Comparison of ENCODE assay signal across 1 cellular context in the genomic region with DNA sequence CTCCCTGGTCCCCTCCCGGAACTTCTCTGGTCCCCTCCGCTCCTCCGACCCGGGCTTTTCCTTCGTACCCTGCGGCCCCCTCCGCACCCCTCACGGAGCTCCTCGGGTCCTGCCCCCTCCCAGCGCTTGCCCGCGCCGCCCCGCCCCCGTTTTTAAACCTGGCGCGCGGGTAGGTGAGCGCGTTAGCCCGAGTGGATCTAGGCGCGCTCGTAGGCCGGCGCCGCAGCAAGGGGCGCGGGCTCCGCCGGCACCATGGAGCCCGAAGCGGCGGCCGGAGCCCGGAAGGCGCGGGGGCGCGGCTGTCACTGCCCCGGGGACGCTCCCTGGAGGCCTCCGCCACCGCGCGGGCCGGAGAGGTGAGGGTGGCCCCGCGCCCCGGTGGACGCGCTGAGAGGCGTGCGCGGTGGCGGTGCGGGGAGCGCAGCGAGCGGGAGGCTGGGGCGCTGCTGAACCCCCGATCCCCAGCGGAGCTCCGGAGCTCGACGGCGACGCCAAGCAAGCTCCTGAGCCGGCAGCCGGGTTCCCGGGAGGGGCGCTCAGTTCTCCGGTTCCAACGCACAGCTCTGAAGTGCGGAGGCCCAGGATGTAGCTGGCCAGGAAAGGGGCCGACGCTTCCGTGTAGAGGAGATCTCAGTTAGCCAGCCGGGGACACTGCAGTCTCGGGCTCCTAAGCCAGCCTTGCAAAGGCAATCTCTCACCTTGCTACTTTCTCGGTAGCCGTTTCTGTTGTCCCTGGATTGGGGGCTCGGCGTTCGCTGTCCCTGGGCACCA.
TF ChIP-seq lines count a peak whose summit lies in the region.

A gene with protein sequence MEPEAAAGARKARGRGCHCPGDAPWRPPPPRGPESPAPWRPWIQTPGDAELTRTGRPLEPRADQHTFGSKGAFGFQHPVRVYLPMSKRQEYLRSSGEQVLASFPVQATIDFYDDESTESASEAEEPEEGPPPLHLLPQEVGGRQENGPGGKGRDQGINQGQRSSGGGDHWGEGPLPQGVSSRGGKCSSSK (plus strand): TSS at position 182 of the 771 bp plus-strand sequence. CDS start 71 bp downstream, at position 253.

TF ChIP-seq in H1, 55 proteins besides CTCF, POLR2A, EP300 and RAD21:
- TF ChIP-seq RFX5 (IDR thresholded peaks at IDR 0.05; ENCODE audit: borderline replicate concordance, low read depth, low read length) (no peak), YY1 (IDR thresholded peaks at IDR 0.05; ENCODE audit: low read depth, low read length) (no peak), TAF7 (optimal IDR thresholded peaks at IDR 0.05; ENCODE audit: borderline replicate concordance, low read depth, low read length) (no peak), CREB1 (IDR thresholded peaks at IDR 0.05) (no peak), PHF8 (conservative IDR thresholded peaks at IDR 0.05; ENCODE audit: low read depth, low read length) (no peak), HDAC6 (IDR thresholded peaks at IDR 0.05; ENCODE audit: low read depth, low read length) (no peak), KDM4A (IDR thresholded peaks at IDR 0.05; ENCODE audit: low read depth, low read length, severe bottlenecking) (peak; percentile 64), KDM1A (IDR thresholded peaks at IDR 0.05; ENCODE audit: borderline replicate concordance, low read length) (no peak), JUND (IDR thresholded peaks at IDR 0.05; ENCODE audit: low read length) (no peak), GABPA (IDR thresholded peaks at IDR 0.05; ENCODE audit: borderline replicate concordance, insufficient read depth, low read length) (0 out of 2 replicates have a peak, but pooled peaks have one; percentile 12), EZH2 (IDR thresholded peaks at IDR 0.05; ENCODE audit: low read depth, low read length, severe bottlenecking) (no peak), ASH2L (IDR thresholded peaks at IDR 0.05; ENCODE audit: low read length) (no peak), MAFK (IDR thresholded peaks at IDR 0.05; ENCODE audit: low read depth, low read length) (no peak), SIX5 (IDR thresholded peaks at IDR 0.05; ENCODE audit: low read depth, low read length) (no peak), CBX5 (IDR thresholded peaks at IDR 0.05; ENCODE audit: low read depth, low read length) (no peak), EGR1 (IDR thresholded peaks at IDR 0.05; ENCODE audit: borderline replicate concordance, low read depth, low read length) (no peak), BRCA1 (IDR thresholded peaks at IDR 0.05; ENCODE audit: low read depth, low read length) (no peak), GTF2F1 (IDR thresholded peaks at IDR 0.05; ENCODE audit: borderline replicate concordance, low read depth, low read length) (no peak), BCL11A (IDR thresholded peaks at IDR 0.05; ENCODE audit: low read depth in 2 of 2, low read length in 2 of 2) (no peak), SIN3A (conservative IDR thresholded peaks at IDR 0.05 in 1 of 2, IDR thresholded peaks at IDR 0.05 in 1 of 2; ENCODE audit: low read depth in 1 of 2, low read length in 2 of 2) (0 out of 4 replicates have a peak, but pooled peaks of 1 of the 2 experiments have one; percentile 17), RXRA (IDR thresholded peaks at IDR 0.05; ENCODE audit: insufficient read depth, low read depth, low read length) (no peak)
- TF ChIP-seq, protein P1, sequence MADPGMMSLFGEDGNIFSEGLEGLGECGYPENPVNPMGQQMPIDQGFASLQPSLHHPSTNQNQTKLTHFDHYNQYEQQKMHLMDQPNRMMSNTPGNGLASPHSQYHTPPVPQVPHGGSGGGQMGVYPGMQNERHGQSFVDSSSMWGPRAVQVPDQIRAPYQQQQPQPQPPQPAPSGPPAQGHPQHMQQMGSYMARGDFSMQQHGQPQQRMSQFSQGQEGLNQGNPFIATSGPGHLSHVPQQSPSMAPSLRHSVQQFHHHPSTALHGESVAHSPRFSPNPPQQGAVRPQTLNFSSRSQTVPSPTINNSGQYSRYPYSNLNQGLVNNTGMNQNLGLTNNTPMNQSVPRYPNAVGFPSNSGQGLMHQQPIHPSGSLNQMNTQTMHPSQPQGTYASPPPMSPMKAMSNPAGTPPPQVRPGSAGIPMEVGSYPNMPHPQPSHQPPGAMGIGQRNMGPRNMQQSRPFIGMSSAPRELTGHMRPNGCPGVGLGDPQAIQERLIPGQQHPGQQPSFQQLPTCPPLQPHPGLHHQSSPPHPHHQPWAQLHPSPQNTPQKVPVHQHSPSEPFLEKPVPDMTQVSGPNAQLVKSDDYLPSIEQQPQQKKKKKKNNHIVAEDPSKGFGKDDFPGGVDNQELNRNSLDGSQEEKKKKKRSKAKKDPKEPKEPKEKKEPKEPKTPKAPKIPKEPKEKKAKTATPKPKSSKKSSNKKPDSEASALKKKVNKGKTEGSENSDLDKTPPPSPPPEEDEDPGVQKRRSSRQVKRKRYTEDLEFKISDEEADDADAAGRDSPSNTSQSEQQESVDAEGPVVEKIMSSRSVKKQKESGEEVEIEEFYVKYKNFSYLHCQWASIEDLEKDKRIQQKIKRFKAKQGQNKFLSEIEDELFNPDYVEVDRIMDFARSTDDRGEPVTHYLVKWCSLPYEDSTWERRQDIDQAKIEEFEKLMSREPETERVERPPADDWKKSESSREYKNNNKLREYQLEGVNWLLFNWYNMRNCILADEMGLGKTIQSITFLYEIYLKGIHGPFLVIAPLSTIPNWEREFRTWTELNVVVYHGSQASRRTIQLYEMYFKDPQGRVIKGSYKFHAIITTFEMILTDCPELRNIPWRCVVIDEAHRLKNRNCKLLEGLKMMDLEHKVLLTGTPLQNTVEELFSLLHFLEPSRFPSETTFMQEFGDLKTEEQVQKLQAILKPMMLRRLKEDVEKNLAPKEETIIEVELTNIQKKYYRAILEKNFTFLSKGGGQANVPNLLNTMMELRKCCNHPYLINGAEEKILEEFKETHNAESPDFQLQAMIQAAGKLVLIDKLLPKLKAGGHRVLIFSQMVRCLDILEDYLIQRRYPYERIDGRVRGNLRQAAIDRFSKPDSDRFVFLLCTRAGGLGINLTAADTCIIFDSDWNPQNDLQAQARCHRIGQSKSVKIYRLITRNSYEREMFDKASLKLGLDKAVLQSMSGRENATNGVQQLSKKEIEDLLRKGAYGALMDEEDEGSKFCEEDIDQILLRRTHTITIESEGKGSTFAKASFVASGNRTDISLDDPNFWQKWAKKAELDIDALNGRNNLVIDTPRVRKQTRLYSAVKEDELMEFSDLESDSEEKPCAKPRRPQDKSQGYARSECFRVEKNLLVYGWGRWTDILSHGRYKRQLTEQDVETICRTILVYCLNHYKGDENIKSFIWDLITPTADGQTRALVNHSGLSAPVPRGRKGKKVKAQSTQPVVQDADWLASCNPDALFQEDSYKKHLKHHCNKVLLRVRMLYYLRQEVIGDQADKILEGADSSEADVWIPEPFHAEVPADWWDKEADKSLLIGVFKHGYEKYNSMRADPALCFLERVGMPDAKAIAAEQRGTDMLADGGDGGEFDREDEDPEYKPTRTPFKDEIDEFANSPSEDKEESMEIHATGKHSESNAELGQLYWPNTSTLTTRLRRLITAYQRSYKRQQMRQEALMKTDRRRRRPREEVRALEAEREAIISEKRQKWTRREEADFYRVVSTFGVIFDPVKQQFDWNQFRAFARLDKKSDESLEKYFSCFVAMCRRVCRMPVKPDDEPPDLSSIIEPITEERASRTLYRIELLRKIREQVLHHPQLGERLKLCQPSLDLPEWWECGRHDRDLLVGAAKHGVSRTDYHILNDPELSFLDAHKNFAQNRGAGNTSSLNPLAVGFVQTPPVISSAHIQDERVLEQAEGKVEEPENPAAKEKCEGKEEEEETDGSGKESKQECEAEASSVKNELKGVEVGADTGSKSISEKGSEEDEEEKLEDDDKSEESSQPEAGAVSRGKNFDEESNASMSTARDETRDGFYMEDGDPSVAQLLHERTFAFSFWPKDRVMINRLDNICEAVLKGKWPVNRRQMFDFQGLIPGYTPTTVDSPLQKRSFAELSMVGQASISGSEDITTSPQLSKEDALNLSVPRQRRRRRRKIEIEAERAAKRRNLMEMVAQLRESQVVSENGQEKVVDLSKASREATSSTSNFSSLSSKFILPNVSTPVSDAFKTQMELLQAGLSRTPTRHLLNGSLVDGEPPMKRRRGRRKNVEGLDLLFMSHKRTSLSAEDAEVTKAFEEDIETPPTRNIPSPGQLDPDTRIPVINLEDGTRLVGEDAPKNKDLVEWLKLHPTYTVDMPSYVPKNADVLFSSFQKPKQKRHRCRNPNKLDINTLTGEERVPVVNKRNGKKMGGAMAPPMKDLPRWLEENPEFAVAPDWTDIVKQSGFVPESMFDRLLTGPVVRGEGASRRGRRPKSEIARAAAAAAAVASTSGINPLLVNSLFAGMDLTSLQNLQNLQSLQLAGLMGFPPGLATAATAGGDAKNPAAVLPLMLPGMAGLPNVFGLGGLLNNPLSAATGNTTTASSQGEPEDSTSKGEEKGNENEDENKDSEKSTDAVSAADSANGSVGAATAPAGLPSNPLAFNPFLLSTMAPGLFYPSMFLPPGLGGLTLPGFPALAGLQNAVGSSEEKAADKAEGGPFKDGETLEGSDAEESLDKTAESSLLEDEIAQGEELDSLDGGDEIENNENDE (IDR thresholded peaks at IDR 0.05; ENCODE audit: insufficient replicate concordance, low read length): no peak
- TF ChIP-seq, protein P2, sequence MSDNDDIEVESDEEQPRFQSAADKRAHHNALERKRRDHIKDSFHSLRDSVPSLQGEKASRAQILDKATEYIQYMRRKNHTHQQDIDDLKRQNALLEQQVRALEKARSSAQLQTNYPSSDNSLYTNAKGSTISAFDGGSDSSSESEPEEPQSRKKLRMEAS (IDR thresholded peaks at IDR 0.05): no peak
TF ChIP-seq in H1: peak in this region for 3.
